1 cellular context compared by ENCODE assay signal in genomic region chr6:30885999-30886896, GRCh38.
TF ChIP-seq lines count a peak whose summit lies in the region.

No MANE protein-coding gene starts in this region.

TF ChIP-seq in WTC11, 78 proteins besides CTCF, POLR2A, EP300 and RAD21 (continued from another document):
- TF ChIP-seq FOXP1 (CRISPR knock-in tag; IDR thresholded peaks at IDR 0.05; ENCODE audit: borderline replicate concordance) (no peak), GRHL2 (CRISPR knock-in tag; IDR thresholded peaks at IDR 0.05; ENCODE audit: insufficient replicate concordance, severe bottlenecking) (no peak), GABPB1 (CRISPR knock-in tag; IDR thresholded peaks at IDR 0.05) (peak; percentile 46; the same call in 1 of the 2 replicates), NFYB (CRISPR knock-in tag; conservative IDR thresholded peaks at IDR 0.05; ENCODE audit: low read depth) (no peak), TEAD1 (CRISPR knock-in tag; IDR thresholded peaks at IDR 0.05) (peak; percentile 89; the same call in 1 of the 2 replicates), FOXK1 (CRISPR knock-in tag; IDR thresholded peaks at IDR 0.05) (peak; percentile 60; the same call in 1 of the 2 replicates), USF1 (CRISPR knock-in tag; IDR thresholded peaks at IDR 0.05) (no peak), ETV6 (CRISPR knock-in tag; IDR thresholded peaks at IDR 0.05) (peak; percentile 83; the same call in 1 of the 2 replicates)
